8 cellular contexts compared by ENCODE assay signal in the genomic region with DNA sequence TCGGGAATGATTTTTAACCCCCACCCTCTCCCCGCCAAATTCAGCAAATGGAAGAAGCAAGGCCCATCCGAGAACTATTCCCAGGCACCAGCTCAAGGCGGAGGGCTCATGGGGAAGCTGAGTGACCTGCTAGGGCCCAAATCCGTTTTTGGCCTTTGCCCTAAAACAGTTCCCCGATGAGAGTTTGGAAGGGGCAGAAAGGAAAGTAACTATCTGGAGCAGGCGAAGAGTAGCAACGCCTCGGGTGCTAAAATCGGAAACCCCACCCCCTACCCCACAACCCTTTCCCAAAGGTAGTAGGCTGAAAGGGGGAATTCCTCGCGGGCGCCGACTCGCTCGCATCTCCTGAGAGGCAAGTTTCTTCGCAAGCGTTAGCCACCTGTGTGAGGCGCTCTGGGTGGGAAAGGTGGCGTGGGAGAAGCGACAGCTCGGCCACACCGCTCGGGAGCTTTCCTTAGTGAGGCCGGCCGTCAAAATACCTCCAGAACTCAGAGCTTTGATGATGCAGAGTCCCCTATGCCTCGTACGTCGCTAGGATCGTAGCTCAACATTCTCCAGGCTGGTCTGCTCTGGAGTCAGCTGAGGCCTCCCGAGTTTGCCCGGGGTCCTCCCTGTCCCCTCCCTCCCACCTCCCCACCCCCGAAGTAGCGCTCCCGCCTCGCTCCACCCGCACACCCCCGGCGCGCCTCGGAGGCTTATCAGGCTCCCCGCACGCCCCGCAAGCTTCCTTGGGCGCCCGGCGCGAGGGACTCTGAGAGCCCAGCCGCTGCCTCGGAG. TPM values are rescaled to one million over a fixed set of nuclear protein-coding genes. Genes with fewer than 3 reads are reported as not detected.
A peak's percentile ranks its signal among the peaks of the same experiment; 100 is the strongest.
DNase-seq lines count a peak whose midpoint lies in the region; ATAC-seq, FAIRE-seq and TF ChIP-seq lines count a peak whose summit lies in the region.

No MANE protein-coding gene starts in this region.

- H3K79me2 ChIP-seq in HepG2 (ENCODE audit: insufficient read depth, low read length) = no peaks in the 10 kb centered on the region

- H3K27me3 ChIP-seq in dorsolateral prefrontal cortex (peaks cover 0 to 60% (median 14%) of the 10 kb centered on the region in 45 donors), HepG2 (ENCODE audit: control insufficient read depth in 1 of 2, insufficient read depth in 2 of 2, low read length in 2 of 2) (peaks cover 3 to 30% of the 10 kb centered on the region in 2 experiments; a peak in 3 of 5 replicates), suprapubic skin (peaks cover 43% of the 10 kb centered on the region)

- H3K27ac ChIP-seq in dorsolateral prefrontal cortex (peak overlapping the region in 52 of 59 donors; percentile 14 to 84 (median 68)), HepG2 (ENCODE audit: extremely low read length, insufficient read depth, low read length) (no peak overlapping the region), suprapubic skin (peak overlapping the region; percentile 75)

- no peak for TF ChIP-seq EP300 in HepG2 (IDR thresholded peaks at IDR 0.05; ENCODE audit: low read depth in 2 of 2, low read length in 2 of 2)
- no peak for TF ChIP-seq EP300 in HepG2 (CRISPR knock-in tag; IDR thresholded peaks at IDR 0.05; ENCODE audit: borderline replicate concordance)
- no peak for TF ChIP-seq EP300 in suprapubic skin (IDR thresholded peaks at IDR 0.05)

- no peak overlapping the region for H2AFZ ChIP-seq in HepG2 (ENCODE audit: low read length)

- no peaks in the 10 kb centered on the region for H4K20me1 ChIP-seq in HepG2 (ENCODE audit: insufficient read depth, low read length)

- TF ChIP-seq CTCF in dorsolateral prefrontal cortex (IDR thresholded peaks at IDR 0.05 in 54 of 56, conservative IDR thresholded peaks at IDR 0.05 in 2 of 56; ENCODE audit: low read depth in 1 of 56, partially characterized antibody in 56 of 56) (peak in 1 of 56 donors; percentile 14), HepG2 (CRISPR knock-in tag; IDR thresholded peaks at IDR 0.05) (no peak), suprapubic skin (IDR thresholded peaks at IDR 0.05) (no peak)

- peak; percentile 75 for ATAC-seq in HepG2
- ATAC-seq in HG03442 (IDR thresholded peaks at IDR 0.05; ENCODE audit: unreplicated experiment) = no peak
- ATAC-seq in HG02623 (IDR thresholded peaks at IDR 0.05; ENCODE audit: unreplicated experiment) = no peak

- BruUV-seq in HepG2 (replicated peaks; lab: Mats Ljungman, UMichigan) = no TSS peak

- H3K9me3 ChIP-seq in HepG2 (ENCODE audit: low read length) = no peaks in the 10 kb centered on the region
- no peaks in the 10 kb centered on the region for H3K9me3 ChIP-seq in suprapubic skin

- FAIRE-seq in HepG2 (lab: Jason Lieb, UNC) = no peak

- CTCF ChIA-PET in HepG2 (lab: Yijun Ruan, JAX; ENCODE audit: low intra/inter-chr PET ratio, low total read pairs) = no interaction called here

- H3K36me3 ChIP-seq in HepG2 (replicated peaks in 1 of 2; ENCODE audit: control insufficient read depth in 1 of 2, insufficient read depth in 2 of 2, low read length in 2 of 2) (no peaks in the 10 kb centered on the region), suprapubic skin (no peaks in the 10 kb centered on the region)

- H3K4me1 ChIP-seq in HepG2 (ENCODE audit: insufficient read depth, low read length) (peaks cover 9% of the 10 kb centered on the region; the same call in 1 of the 2 replicates), suprapubic skin (peaks cover 20% of the 10 kb centered on the region)

- 26% methylated on average over 23 of the region's 50 CpGs for WGBS in HepG2 (ENCODE audit: low lambda C conversion rate)
- WGBS in suprapubic skin = 9% methylated on average over 23 of the region's 50 CpGs

- no peak for TF ChIP-seq RAD21 in HepG2 (CRISPR knock-in tag; IDR thresholded peaks at IDR 0.05)

- H3K4me3 ChIP-seq in dorsolateral prefrontal cortex (peak overlapping the region; percentile 38 to 80 (median 66)), HepG2 (replicated peaks in 1 of 3; ENCODE audit: insufficient read depth in 1 of 3, low read depth in 2 of 3, low read length in 3 of 3) (peak overlapping the region; percentile 20 to 52 (median 40); a peak in 4 of 6 replicates), suprapubic skin (peak overlapping the region; percentile 52)

- no peak overlapping the region for H3K9ac ChIP-seq in HepG2 (ENCODE audit: insufficient read depth, low read depth, low read length)

- peak overlapping the region; percentile 71 for H3K4me2 ChIP-seq in HepG2 (ENCODE audit: low read depth, low read length)

- intact Hi-C loops in dorsolateral prefrontal cortex (cut with DNase I) = no loop called here
- intact Hi-C loops in HepG2 (cut with micrococcal nuclease; ENCODE audit: unreplicated experiment) = no loop called here

- TF ChIP-seq POLR2A in HepG2 (IDR thresholded peaks at IDR 0.05; ENCODE audit: insufficient read depth in 1 of 2, low read depth in 2 of 2, low read length in 2 of 2) = no peak
- TF ChIP-seq POLR2A in suprapubic skin (IDR thresholded peaks at IDR 0.05) = no peak

- DNase-seq in D341Med (ENCODE audit: low spot score) = peak; percentile 48
- DNase-seq in HuH-7.5 (ENCODE audit: low spot score) = peak; percentile 13
- DNase-seq in dorsolateral prefrontal cortex = peak in 6 of 10 donors; percentile 4 to 48 (median 24)
- DNase-seq in HepG2 (ENCODE audit: low spot score) = no peak
- DNase-seq in suprapubic skin (ENCODE audit: low spot score in 2 of 2) = peak in 1 of 2 donors; percentile 70
- DNase-seq in stimulated activated CD4-positive, alpha-beta T cell treated with anti-CD3 and anti-CD28 coated beads, Interleukin-4, amount 100 ng/mL, for 4 hours = no peak

- POLR2A ChIA-PET in HepG2 (lab: Yijun Ruan, JAX) = no interaction called here

- in situ Hi-C loops in HepG2 (cut with HindIII; ENCODE audit: extremely low pct_ligation_motif_present, low pct_unique_long_range_greater_than_20kb) = loop anchor here (25.0 kb wide), 1 partner anchor 889 kb away; no protein-coding TSS in a partner anchor

TF ChIP-seq in HepG2, 621 proteins besides CTCF, POLR2A, EP300 and RAD21:
- TF ChIP-seq EEA1 (CRISPR knock-in tag; IDR thresholded peaks at IDR 0.05; ENCODE audit: borderline replicate concordance) (no peak), ZNF333 (CRISPR knock-in tag; IDR thresholded peaks at IDR 0.05; ENCODE audit: borderline replicate concordance) (no peak), NFE2L2 (IDR thresholded peaks at IDR 0.05; ENCODE audit: low read length) (no peak), NCOA5 (CRISPR knock-in tag; IDR thresholded peaks at IDR 0.05) (no peak), ZNF781 (CRISPR knock-in tag; IDR thresholded peaks at IDR 0.05; ENCODE audit: borderline replicate concordance, not compliant biosample characterization) (no peak), POLR2G (IDR thresholded peaks at IDR 0.05; ENCODE audit: low read depth, low read length) (no peak), NFE2 (CRISPR knock-in tag; IDR thresholded peaks at IDR 0.05) (no peak), ZFP90 (CRISPR knock-in tag; IDR thresholded peaks at IDR 0.05; ENCODE audit: borderline replicate concordance) (no peak), MAFK (conservative IDR thresholded peaks at IDR 0.05 in 1 of 2, IDR thresholded peaks at IDR 0.05 in 1 of 2; ENCODE audit: low read length in 2 of 2) (no peak), U2AF1 (optimal IDR thresholded peaks at IDR 0.05; ENCODE audit: low read depth, low read length) (no peak), ZKSCAN1 (IDR thresholded peaks at IDR 0.05; ENCODE audit: low read length) (no peak)

RNA-seq across cellular contexts. Expression of a gene that starts 0.6 kb away (rescaled TPM):
- total RNA-seq in dorsolateral prefrontal cortex (10 to 100 TPM; 11.4 to 34.3 (median 20.8) TPM), HepG2 (2016; rRNA removed; fragmentation: Illumina TruSeq; extraction: Trizol) (not detected in 2 replicates), suprapubic skin (1 to 10 TPM; 1.2 to 6.5 (median 2.7) TPM)
- total RNA-seq in HepG2 (2016; cell fraction: cytosol; rRNA removed; fragmentation: Illumina TruSeq; extraction: Trizol; ENCODE audit: low read depth) = not detected in 2 replicates
- total RNA-seq in HepG2 (2016; cell fraction: insoluble cytoplasmic fraction; rRNA removed; fragmentation: Illumina TruSeq; extraction: Trizol) = not detected in 2 replicates
- total RNA-seq in HepG2 (2016; cell fraction: membrane; rRNA removed; fragmentation: Illumina TruSeq; extraction: Trizol) = not detected in 2 replicates
- not detected in 2 replicates for total RNA-seq in HepG2 (2016; cell fraction: nucleus; rRNA removed; fragmentation: Illumina TruSeq; extraction: Trizol)
- 0.01 TPM in 1 of 2 replicates, not detected in the other for polyA plus RNA-seq in HepG2 (2011; rRNA removed)
- not detected in 2 replicates for polyA plus RNA-seq in HepG2 (2011; cell fraction: cytosol; rRNA removed)
- not detected in 2 replicates for polyA plus RNA-seq in HepG2 (2011; cell fraction: nucleus; rRNA removed)
- not detected in 2 replicates for polyA plus RNA-seq in HepG2 (2012)
- not detected in 2 replicates for polyA plus RNA-seq in HepG2 (2016; cell fraction: cytosol; fragmentation: Illumina TruSeq; extraction: Trizol; ENCODE audit: low read depth)
- polyA plus RNA-seq in HepG2 (2016; cell fraction: insoluble cytoplasmic fraction; fragmentation: Illumina TruSeq; extraction: Trizol; ENCODE audit: low read depth) = not detected in 2 replicates
- not detected in 2 replicates for polyA plus RNA-seq in HepG2 (2016; cell fraction: membrane; fragmentation: Illumina TruSeq; extraction: Trizol; ENCODE audit: low read depth)
- polyA plus RNA-seq in HepG2 (2016; cell fraction: nucleus; fragmentation: Illumina TruSeq; extraction: Trizol; ENCODE audit: insufficient read depth, low read depth) = not detected in 2 replicates
- not detected in 2 replicates for polyA minus RNA-seq in HepG2 (2011; rRNA and poly(A)+ RNA removed; ENCODE audit: low replicate concordance)
- polyA minus RNA-seq in HepG2 (2011; cell fraction: cytosol; rRNA and poly(A)+ RNA removed) = not detected in 2 replicates
- polyA minus RNA-seq in HepG2 (2011; cell fraction: nucleus; rRNA and poly(A)+ RNA removed) = not detected in 2 replicates

Comparison
In these comparisons a context has a peak if more than half of its experiments do, and no peak if none do; other contexts are left out.
1. DNase-seq: peak in D341Med (single experiment), HuH-7.5 (single experiment) and dorsolateral prefrontal cortex (6 of 10); none in HepG2 (single experiment) and stimulated activated CD4-positive, alpha-beta T cell treated with anti-CD3 and anti-CD28 coated beads, Interleukin-4, amount 100 ng/mL, for 4 hours (0 of 2).
2. Peak in every context shown above with its lines, with median percentiles within 50 percentile points of each other: H3K4me3 ChIP-seq.